8 cellular contexts compared by ENCODE assay signal in the genomic region with DNA sequence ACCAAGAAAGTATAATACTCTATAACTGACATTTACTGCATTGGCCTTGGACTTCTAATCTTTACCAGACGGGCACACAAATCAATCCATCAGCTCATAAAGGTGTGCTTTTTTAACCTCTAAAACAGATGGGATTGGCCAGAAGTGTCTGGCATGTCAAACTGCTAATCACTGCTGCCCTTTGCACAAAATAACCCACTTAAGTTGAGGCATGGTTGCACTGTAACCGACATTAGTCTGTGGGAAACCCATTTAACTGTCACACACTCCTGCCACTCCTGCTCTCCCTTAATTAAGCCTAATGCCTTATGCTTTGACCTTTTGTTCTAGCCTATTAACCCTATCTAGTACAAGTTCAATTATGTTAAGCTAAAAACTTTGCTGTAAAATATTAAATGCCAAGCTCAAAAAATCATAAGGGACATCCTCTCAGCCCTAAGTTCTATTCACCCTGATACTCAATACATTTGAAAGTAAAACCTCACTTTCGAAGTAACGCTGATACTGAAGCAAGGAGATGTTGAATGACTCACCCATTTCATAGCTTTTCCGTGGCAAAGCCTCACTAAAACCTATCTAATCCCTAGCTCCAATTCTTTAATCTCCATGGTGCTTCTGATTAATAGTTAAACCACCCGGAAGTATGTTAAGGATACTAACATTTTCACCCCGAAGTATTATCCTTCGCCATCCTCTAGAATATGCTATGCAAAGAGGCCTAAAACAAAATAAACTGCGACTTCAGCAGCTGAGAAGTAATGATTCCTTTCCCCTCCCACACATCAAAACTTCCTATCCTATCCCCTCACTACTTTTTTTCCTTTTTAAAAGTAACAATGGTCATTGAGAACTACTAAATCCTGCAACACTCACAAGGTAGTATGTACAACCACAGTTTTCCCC.
DNase-seq lines count a peak whose midpoint lies in the region; ATAC-seq and TF ChIP-seq lines count a peak whose summit lies in the region.

No MANE protein-coding gene starts in this region.

- DNase-seq in GM12865 (ENCODE audit: low read depth): peak; percentile 18
- DNase-seq in NCI-H226: peak; percentile 62
- peak; percentile 54 for DNase-seq in fibroblast of mammary gland (ENCODE audit: low read depth)
- no peak for DNase-seq in NCI-H1436 treated with DMSO at 0.1 percent for 48 hours (lab: John Stamatoyannopoulos, UW)
- no peak for DNase-seq in SIG-M5 (lab: John Stamatoyannopoulos, UW)
- no peak for DNase-seq in hepatic stellate cell (ENCODE audit: low spot score)
- DNase-seq in NCI-H128 (lab: John Stamatoyannopoulos, UW; ENCODE audit: unreplicated experiment): no peak

- ATAC-seq in GM21737 (IDR thresholded peaks at IDR 0.05; ENCODE audit: unreplicated experiment): peak; percentile 62

- H3K4me3 ChIP-seq in GM12865 (ENCODE audit: low read depth, low read length): no peak overlapping the region
- H3K4me3 ChIP-seq in fibroblast of mammary gland (ENCODE audit: control insufficient read depth, low read depth, low read length): no peak overlapping the region

- TF ChIP-seq CTCF in GM12865 (IDR thresholded peaks at IDR 0.05; ENCODE audit: insufficient read depth, low read depth, low read length, missing control alignments) (no peak), fibroblast of mammary gland (conservative IDR thresholded peaks at IDR 0.05; ENCODE audit: control insufficient read depth, insufficient read depth, low read depth, low read length) (no peak)

Comparison
In these comparisons a context has a peak if more than half of its experiments do, and no peak if none do; other contexts are left out.
1. DNase-seq: peak in GM12865 (single experiment), NCI-H226 (single experiment) and fibroblast of mammary gland (single experiment); none in NCI-H1436 treated with DMSO at 0.1 percent for 48 hours (single experiment), SIG-M5 (single experiment), hepatic stellate cell (single experiment) and NCI-H128 (single experiment).